13 cellular contexts compared by ENCODE assay signal in genomic region chr17:31740611-31741082, GRCh38.
A peak's percentile ranks its signal among the peaks of the same experiment; 100 is the strongest.
DNase-seq lines count a peak whose midpoint lies in the region; ATAC-seq and TF ChIP-seq lines count a peak whose summit lies in the region.
"Had no signal": no experiment of that assay in that cellular context is flagged by ENCODE, and none has a peak within 500 bp of the region (broad histone marks: within the 10 kb centered on the region; RNA-seq: fewer than 3 reads in every experiment).

No MANE protein-coding gene starts in this region.

- H3K36me3 ChIP-seq in muscle layer of colon (ENCODE audit: insufficient read depth, low read length) (no peaks in the 10 kb centered on the region), colonic mucosa (no peaks in the 10 kb centered on the region)
- H3K36me3 ChIP-seq: upper lobe of right lung, WERI-Rb-1 had no signal

- H3K9ac ChIP-seq in muscle layer of colon (ENCODE audit: low read length) = no peak overlapping the region
- H3K9ac ChIP-seq in colonic mucosa (ENCODE audit: low read depth in 2 of 2, low read length in 2 of 2) = no peak overlapping the region

- intact Hi-C loops in colonic mucosa (cut with DNase I) = no loop called here

- H3K27ac ChIP-seq in muscle layer of colon (ENCODE audit: low read depth, low read length) (peak overlapping the region; percentile 6), colonic mucosa (no peak overlapping the region)
- H3K27ac ChIP-seq: HL-60, upper lobe of right lung, WERI-Rb-1 had no signal

- DNase-seq in AG08395 (ENCODE audit: low spot score) (peak; percentile 93), HS-27A (ENCODE audit: low read depth) (peak; percentile 69), choroid plexus epithelial cell (ENCODE audit: low read depth) (peak; percentile 48), OCI-M2 (lab: John Stamatoyannopoulos, UW; ENCODE audit: unreplicated experiment) (no peak), colonic mucosa (no peak), NCI-H2029 treated with DMSO at 0.1 percent for 48 hours (lab: John Stamatoyannopoulos, UW) (no peak)
- DNase-seq: GDM1, small intestine, upper lobe of right lung, WERI-Rb-1 had no signal

- H3K4me3 ChIP-seq in choroid plexus epithelial cell (ENCODE audit: low read depth, low read length) (no peak overlapping the region), muscle layer of colon (ENCODE audit: low read depth in 1 of 2, low read length in 2 of 2) (no peak overlapping the region), colonic mucosa (no peak overlapping the region)
- H3K4me3 ChIP-seq: upper lobe of right lung had no signal

- H3K27me3 ChIP-seq in muscle layer of colon (ENCODE audit: control insufficient read depth in 1 of 2, insufficient read depth in 2 of 2, low read length in 2 of 2) (no peaks in the 10 kb centered on the region), colonic mucosa (no peaks in the 10 kb centered on the region)
- H3K27me3 ChIP-seq: upper lobe of right lung had no signal

- no peak for ATAC-seq in GM21367 (IDR thresholded peaks at IDR 0.05; ENCODE audit: unreplicated experiment)
- ATAC-seq: upper lobe of right lung had no signal

- TF ChIP-seq CTCF in choroid plexus epithelial cell (conservative IDR thresholded peaks at IDR 0.05; ENCODE audit: low read depth, low read length) (no peak), colonic mucosa (IDR thresholded peaks at IDR 0.05) (no peak)

- peaks cover 53% of the 10 kb centered on the region for H3K4me1 ChIP-seq in muscle layer of colon (ENCODE audit: insufficient read depth, low read length)
- no peaks in the 10 kb centered on the region for H3K4me1 ChIP-seq in colonic mucosa

- no peaks in the 10 kb centered on the region for H3K9me3 ChIP-seq in muscle layer of colon (ENCODE audit: low read length)
- no peaks in the 10 kb centered on the region for H3K9me3 ChIP-seq in colonic mucosa
- H3K9me3 ChIP-seq: upper lobe of right lung had no signal

Comparison
In these comparisons a context has a peak if more than half of its experiments do, and no peak if none do; other contexts are left out.
1. DNase-seq: peak in AG08395 (single experiment), HS-27A (single experiment) and choroid plexus epithelial cell (single experiment); none in OCI-M2 (single experiment), colonic mucosa (single experiment) and NCI-H2029 treated with DMSO at 0.1 percent for 48 hours (single experiment).